17 cellular contexts compared by ENCODE assay signal in the genomic region with DNA sequence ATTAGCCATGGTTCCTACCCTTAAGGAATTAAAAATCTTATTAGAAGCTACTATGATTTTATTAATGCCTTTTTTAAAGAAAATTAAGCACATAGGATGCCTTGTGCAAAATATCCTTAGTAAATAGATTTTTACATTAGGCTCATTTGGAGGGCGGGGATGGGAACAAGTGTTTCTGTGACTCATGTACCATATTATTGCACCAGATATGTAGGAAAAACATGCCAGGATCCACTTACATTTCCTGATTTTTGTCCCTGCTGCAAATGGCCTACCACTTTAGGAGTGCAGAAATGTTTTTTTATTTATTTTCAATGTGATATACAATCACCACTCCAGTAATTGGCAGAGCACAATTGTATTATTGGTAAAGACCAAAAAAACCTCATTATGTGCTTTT.
DNase-seq lines count a peak whose midpoint lies in the region; ATAC-seq, FAIRE-seq and TF ChIP-seq lines count a peak whose summit lies in the region.
"Had no signal": no experiment of that assay in that cellular context is flagged by ENCODE, and none has a peak within 500 bp of the region (broad histone marks: within the 10 kb centered on the region; RNA-seq: fewer than 3 reads in every experiment).

No MANE protein-coding gene starts in this region.

- H3K9me3 ChIP-seq in IMR-90 (ENCODE audit: control insufficient read depth, insufficient read depth, low read length) = no peaks in the 10 kb centered on the region
- H3K9me3 ChIP-seq: SJSA1 had no signal

- DNase-seq in IMR-90 (peak; percentile 22), dermis microvascular lymphatic vessel endothelial cell (ENCODE audit: low read depth in 2 of 2) (peak; percentile 11 to 65), foreskin fibroblast (peak; percentile 28 to 75), RCC 7860 (ENCODE audit: low spot score) (no peak)
- DNase-seq in activated naive CD4-positive, alpha-beta T cell treated with anti-CD3 and anti-CD28 coated beads, Interleukin-2, amount 50 U/mL, for 72 hours (ENCODE audit: low spot score in 2 of 2) = no peak
- DNase-seq in activated T-helper 2 cell treated with anti-CD3 and anti-CD28 coated beads, Interferon-gamma antibody, Interleukin-2, Interleukin-4, amounts not matched to agents 10 μg/mL and 5 μg/mL and 100 μg/mL, durations not matched to agents 14 hours and 24 hours and 36 hours (ENCODE audit: low spot score) = no peak
- DNase-seq: ACHN; Calu3; CD4-positive, alpha-beta memory T cell; DMS53; H9; Kasumi-1; NCI-H2171; NCI-H774 had no signal

- no peak overlapping the region for H3K27ac ChIP-seq in IMR-90 (ENCODE audit: insufficient read depth, low read length)
- H3K27ac ChIP-seq: SJSA1 had no signal

- no CpG with 5 or more reads among the region's 1 CpG for WGBS in IMR-90 (ENCODE audit: extremely low coverage in 2 of 2, insufficient read length in 1 of 2), 2 experiments

- POLR2A ChIA-PET in IMR-90 (lab: Charles Lee; ENCODE audit: unreplicated experiment) = no interaction called here

- no peak for TF ChIP-seq POLR2A in IMR-90 (IDR thresholded peaks at IDR 0.05; ENCODE audit: low read depth, low read length)

- H2BK120ac ChIP-seq in IMR-90 (ENCODE audit: low read depth, low read length) = no peak overlapping the region

- no peak for TF ChIP-seq RAD21 in IMR-90 (IDR thresholded peaks at IDR 0.05; ENCODE audit: low read length)

- BruUV-seq in IMR-90 (replicated peaks; lab: Mats Ljungman, UMichigan) = no TSS peak

- peaks cover 3% of the 10 kb centered on the region for H3K9me1 ChIP-seq in IMR-90 (ENCODE audit: insufficient read depth, low read length)

- H2AK5ac ChIP-seq in IMR-90 (ENCODE audit: low read depth, low read length) = no peak overlapping the region

- H3K4ac ChIP-seq in IMR-90 (ENCODE audit: low read depth, low read length) = no peak overlapping the region

- peaks cover 4% of the 10 kb centered on the region; the same call in 1 of the 2 replicates for H4K20me1 ChIP-seq in IMR-90 (ENCODE audit: insufficient read depth, low read length)

- H3K27ac Mint-ChIP-seq in activated naive CD4-positive, alpha-beta T cell treated with anti-CD3 and anti-CD28 coated beads, Interleukin-2, amount 50 U/mL, for 72 hours = no peak overlapping the region
- no peak overlapping the region for H3K27ac Mint-ChIP-seq in activated T-helper 2 cell treated with anti-CD3 and anti-CD28 coated beads, Interferon-gamma antibody, Interleukin-2, Interleukin-4, amounts not matched to agents 10 μg/mL and 5 μg/mL and 100 μg/mL, durations not matched to agents 14 hours and 24 hours and 36 hours
- H3K27ac Mint-ChIP-seq: B cell; CD4-positive, alpha-beta memory T cell; H9 had no signal

- H3K27me3 ChIP-seq in IMR-90 (ENCODE audit: control insufficient read depth, insufficient read depth, low read length) = no peaks in the 10 kb centered on the region
- H3K27me3 ChIP-seq: SJSA1 had no signal

- TF ChIP-seq CTCF in IMR-90 (conservative IDR thresholded peaks at IDR 0.05; ENCODE audit: low read depth, low read length) = no peak
- no peak for TF ChIP-seq CTCF in foreskin fibroblast (IDR thresholded peaks at IDR 0.05; ENCODE audit: low read depth, low read length)

- no peak overlapping the region for H2BK15ac ChIP-seq in IMR-90 (ENCODE audit: low read depth, low read length)

- H3K4me3 ChIP-seq in IMR-90 (ENCODE audit: insufficient read depth, low read depth, low read length) = no peak overlapping the region
- no peak overlapping the region for H3K4me3 ChIP-seq in foreskin fibroblast (ENCODE audit: low read depth in 1 of 2, low read length in 2 of 2)
- H3K4me3 ChIP-seq: SJSA1 had no signal

- H4K8ac ChIP-seq in IMR-90 (ENCODE audit: low read depth in 2 of 2, low read length in 2 of 2) = no peak overlapping the region

- ATAC-seq in IMR-90 (ENCODE audit: low read depth) (no peak), HG03196 (IDR thresholded peaks at IDR 0.05; ENCODE audit: unreplicated experiment) (no peak)
- no peak for ATAC-seq in activated naive CD4-positive, alpha-beta T cell treated with anti-CD3 and anti-CD28 coated beads, Interleukin-2, amount 50 U/mL, for 72 hours

- H2BK20ac ChIP-seq in IMR-90 (ENCODE audit: low read depth, low read length) = no peak overlapping the region

- no peaks in the 10 kb centered on the region for H3K4me1 Mint-ChIP-seq in activated T-helper 2 cell treated with anti-CD3 and anti-CD28 coated beads, Interferon-gamma antibody, Interleukin-2, Interleukin-4, amounts not matched to agents 10 μg/mL and 5 μg/mL and 100 μg/mL, durations not matched to agents 14 hours and 24 hours and 36 hours (ENCODE audit: low read depth)
- H3K4me1 Mint-ChIP-seq: B cell, H9 had no signal

- H3K9me3 Mint-ChIP-seq in activated naive CD4-positive, alpha-beta T cell treated with anti-CD3 and anti-CD28 coated beads, Interleukin-2, amount 50 U/mL, for 72 hours = peaks cover 4 to 5% of the 10 kb centered on the region in 2 donors
- H3K9me3 Mint-ChIP-seq in activated T-helper 2 cell treated with anti-CD3 and anti-CD28 coated beads, Interferon-gamma antibody, Interleukin-2, Interleukin-4, amounts not matched to agents 10 μg/mL and 5 μg/mL and 100 μg/mL, durations not matched to agents 14 hours and 24 hours and 36 hours = no peaks in the 10 kb centered on the region
- H3K9me3 Mint-ChIP-seq: CD4-positive, alpha-beta memory T cell; H9 had no signal

- no peak overlapping the region for H3K4me3 Mint-ChIP-seq in activated T-helper 2 cell treated with anti-CD3 and anti-CD28 coated beads, Interferon-gamma antibody, Interleukin-2, Interleukin-4, amounts not matched to agents 10 μg/mL and 5 μg/mL and 100 μg/mL, durations not matched to agents 14 hours and 24 hours and 36 hours (ENCODE audit: low read depth)
- H3K4me3 Mint-ChIP-seq: B cell; CD4-positive, alpha-beta memory T cell; H9 had no signal

- H3K56ac ChIP-seq in IMR-90 (ENCODE audit: extremely low read depth, insufficient read depth, low read length) = no peak overlapping the region

- peaks cover 6% of the 10 kb centered on the region for H3K4me1 ChIP-seq in IMR-90 (ENCODE audit: control insufficient read depth, insufficient read depth, low read length)

- CTCF ChIA-PET in IMR-90 (lab: Yijun Ruan, JAX) = interaction anchor here (1.4 kb wide), 1 partner anchor 8 kb away, joined by 4 read pairs; no protein-coding TSS in a partner anchor

- H4K5ac ChIP-seq in IMR-90 (ENCODE audit: low read depth, low read length) = no peak overlapping the region

- H3K23ac ChIP-seq in IMR-90 (ENCODE audit: low read depth, low read length) = no peak overlapping the region

- in situ Hi-C loops in IMR-90 (cut with MboI; ENCODE audit: low sequenced_read_pairs) = no loop called here

- H2BK5ac ChIP-seq in IMR-90 (ENCODE audit: low read depth, low read length, poor library complexity, severe bottlenecking) = no peak overlapping the region

- intact Hi-C loops in IMR-90 (cut with micrococcal nuclease) = no loop called here
- intact Hi-C loops in activated T-helper 2 cell treated with anti-CD3 and anti-CD28 coated beads, Interferon-gamma antibody, Interleukin-2, Interleukin-4, amounts not matched to agents 10 μg/mL and 5 μg/mL and 100 μg/mL, durations not matched to agents 14 hours and 24 hours and 36 hours (cut with micrococcal nuclease) = no loop called here

- H3K18ac ChIP-seq in IMR-90 (ENCODE audit: low read depth, low read length) = no peak overlapping the region

- H3K36me3 Mint-ChIP-seq in activated naive CD4-positive, alpha-beta T cell treated with anti-CD3 and anti-CD28 coated beads, Interleukin-2, amount 50 U/mL, for 72 hours = peaks cover 10 to 19% of the 10 kb centered on the region in 2 donors
- H3K36me3 Mint-ChIP-seq in activated T-helper 2 cell treated with anti-CD3 and anti-CD28 coated beads, Interferon-gamma antibody, Interleukin-2, Interleukin-4, amounts not matched to agents 10 μg/mL and 5 μg/mL and 100 μg/mL, durations not matched to agents 14 hours and 24 hours and 36 hours (ENCODE audit: low read depth) = peaks cover 11% of the 10 kb centered on the region

- FAIRE-seq in RCC 7860 (lab: Jason Lieb, UNC) = no peak

- no peak overlapping the region for H2AFZ ChIP-seq in IMR-90 (replicated peaks; ENCODE audit: low read length, poor library complexity)

- H3K36me3 ChIP-seq in IMR-90 (ENCODE audit: control insufficient read depth, insufficient read depth, low read length) = no peaks in the 10 kb centered on the region; the same call in 1 of the 2 replicates

- peaks cover 27 to 62% of the 10 kb centered on the region in 2 experiments for H3K79me1 ChIP-seq in IMR-90 (ENCODE audit: low read depth in 1 of 2, low read length in 2 of 2)

- no peaks in the 10 kb centered on the region for H3K27me3 Mint-ChIP-seq in activated T-helper 2 cell treated with anti-CD3 and anti-CD28 coated beads, Interferon-gamma antibody, Interleukin-2, Interleukin-4, amounts not matched to agents 10 μg/mL and 5 μg/mL and 100 μg/mL, durations not matched to agents 14 hours and 24 hours and 36 hours (ENCODE audit: low read depth)
- H3K27me3 Mint-ChIP-seq: B cell; CD4-positive, alpha-beta memory T cell had no signal

- no peak overlapping the region for H3K14ac ChIP-seq in IMR-90 (replicated peaks; ENCODE audit: low read depth, low read length)

- H3K9ac ChIP-seq in IMR-90 (ENCODE audit: low read depth, low read length) = no peak overlapping the region

- H2AK9ac ChIP-seq in IMR-90 (replicated peaks; ENCODE audit: low read depth, low read length, poor library complexity) = no peak overlapping the region

- dilution Hi-C loops in IMR-90 (cut with HindIII; ENCODE audit: low sequenced_read_pairs, unreplicated experiment) = no loop called here

- no peak overlapping the region for H3K4me2 ChIP-seq in IMR-90 (ENCODE audit: low read depth, low read length)

- H4K91ac ChIP-seq in IMR-90 (ENCODE audit: insufficient read depth, low read depth, low read length) = no peak overlapping the region

TF ChIP-seq in IMR-90, 13 proteins besides CTCF, POLR2A, EP300 and RAD21 (continues in another document):
- TF ChIP-seq, protein P1, sequence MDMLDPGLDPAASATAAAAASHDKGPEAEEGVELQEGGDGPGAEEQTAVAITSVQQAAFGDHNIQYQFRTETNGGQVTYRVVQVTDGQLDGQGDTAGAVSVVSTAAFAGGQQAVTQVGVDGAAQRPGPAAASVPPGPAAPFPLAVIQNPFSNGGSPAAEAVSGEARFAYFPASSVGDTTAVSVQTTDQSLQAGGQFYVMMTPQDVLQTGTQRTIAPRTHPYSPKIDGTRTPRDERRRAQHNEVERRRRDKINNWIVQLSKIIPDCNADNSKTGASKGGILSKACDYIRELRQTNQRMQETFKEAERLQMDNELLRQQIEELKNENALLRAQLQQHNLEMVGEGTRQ (IDR thresholded peaks at IDR 0.05; ENCODE audit: low read depth, low read length) = no peak
- TF ChIP-seq RFX5 (IDR thresholded peaks at IDR 0.05; ENCODE audit: low read depth, low read length) (no peak), MAFK (IDR thresholded peaks at IDR 0.05; ENCODE audit: low read depth, low read length) (no peak), FOS (IDR thresholded peaks at IDR 0.05; ENCODE audit: low read depth, low read length) (no peak)

Comparison
In these comparisons a context has a peak if more than half of its experiments do, and no peak if none do; other contexts are left out.
1. DNase-seq: peak in IMR-90 (single experiment), dermis microvascular lymphatic vessel endothelial cell (2 of 2) and foreskin fibroblast (2 of 2); none in RCC 7860 (single experiment), activated naive CD4-positive, alpha-beta T cell treated with anti-CD3 and anti-CD28 coated beads, Interleukin-2, amount 50 U/mL, for 72 hours (0 of 2) and activated T-helper 2 cell treated with anti-CD3 and anti-CD28 coated beads, Interferon-gamma antibody, Interleukin-2, Interleukin-4, amounts not matched to agents 10 μg/mL and 5 μg/mL and 100 μg/mL, durations not matched to agents 14 hours and 24 hours and 36 hours (single experiment).